Comparison of ENCODE assay signal across 19 cellular contexts in the genomic region with DNA sequence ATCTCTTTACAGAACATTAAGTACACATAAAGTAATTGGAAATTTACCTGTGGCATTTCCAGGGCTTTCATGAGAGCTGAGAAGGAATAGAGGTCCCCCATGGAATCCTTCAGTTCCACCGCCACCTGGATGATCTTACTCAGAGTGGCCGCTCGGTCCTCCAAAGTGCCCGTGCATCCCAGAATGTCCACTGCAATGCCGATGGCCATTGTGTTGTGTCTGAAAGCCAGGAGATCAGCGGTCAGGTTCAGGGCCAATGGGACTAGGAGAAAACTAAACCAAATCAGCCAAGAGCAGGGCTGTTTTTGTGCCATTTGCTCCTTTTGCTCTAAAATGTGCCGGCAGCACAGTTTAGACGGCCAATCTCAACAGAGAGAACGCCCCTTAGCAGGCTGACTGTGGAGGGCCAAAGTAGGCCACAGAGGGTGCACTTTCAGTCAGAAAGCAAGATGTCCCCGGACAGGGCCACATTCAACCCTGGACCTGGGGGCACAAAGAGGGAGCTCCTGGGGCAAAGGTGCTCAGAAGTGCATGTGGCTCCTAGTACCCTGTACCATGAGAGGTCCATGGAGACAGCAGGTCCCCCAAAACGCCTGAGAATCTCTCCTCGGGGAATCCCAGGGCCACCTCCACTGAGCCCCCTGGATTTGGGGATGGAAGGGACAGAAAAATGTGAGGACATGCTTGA.
"Had no signal": no experiment of that assay in that cellular context is flagged by ENCODE, and none has a peak within 500 bp of the region (broad histone marks: within the 10 kb centered on the region; RNA-seq: fewer than 3 reads in every experiment).

No MANE protein-coding gene starts in this region.

- H3K4me2 ChIP-seq: neural progenitor cell, smooth muscle cell had no signal

- H3K36me3 ChIP-seq: neural progenitor cell had no signal

- H3K9me3 Mint-ChIP-seq: activated naive CD4-positive, alpha-beta T cell treated with anti-CD3 and anti-CD28 coated beads for 36 hours; naive thymus-derived CD4-positive, alpha-beta T cell; neural progenitor cell; stimulated activated memory B cell treated with anti-CD40 and anti-IgM and Interleukin-4, amounts not matched to agents 10 μg/mL and 1 μg/mL and 100 μg/mL, for 72 hours; type B pancreatic cell had no signal

- H3K27ac Mint-ChIP-seq: activated naive CD4-positive, alpha-beta T cell treated with anti-CD3 and anti-CD28 coated beads for 36 hours; naive thymus-derived CD4-positive, alpha-beta T cell; neural progenitor cell; stimulated activated memory B cell treated with anti-CD40 and anti-IgM and Interleukin-4, amounts not matched to agents 10 μg/mL and 1 μg/mL and 100 μg/mL, for 72 hours had no signal

- H3K4me3 Mint-ChIP-seq: activated naive CD4-positive, alpha-beta T cell treated with anti-CD3 and anti-CD28 coated beads for 36 hours; naive thymus-derived CD4-positive, alpha-beta T cell; neural progenitor cell; stimulated activated memory B cell treated with anti-CD40 and anti-IgM and Interleukin-4, amounts not matched to agents 10 μg/mL and 1 μg/mL and 100 μg/mL, for 72 hours; type B pancreatic cell had no signal

- H3K36me3 Mint-ChIP-seq: naive thymus-derived CD4-positive, alpha-beta T cell had no signal

- H3K4me1 Mint-ChIP-seq: naive thymus-derived CD4-positive, alpha-beta T cell; stimulated activated memory B cell treated with anti-CD40 and anti-IgM and Interleukin-4, amounts not matched to agents 10 μg/mL and 1 μg/mL and 100 μg/mL, for 72 hours had no signal

- H3K9ac ChIP-seq: neural progenitor cell had no signal

- H3K9me3 ChIP-seq: sigmoid colon, vagina had no signal

- ATAC-seq: left colon; naive thymus-derived CD4-positive, alpha-beta T cell; stimulated activated memory B cell treated with anti-CD40 and anti-IgM and Interleukin-4, amounts not matched to agents 10 μg/mL and 1 μg/mL and 100 μg/mL, for 72 hours had no signal

- H3K4me3 ChIP-seq: neural progenitor cell, sigmoid colon, smooth muscle cell, vagina had no signal

- H2AFZ ChIP-seq: neural progenitor cell had no signal

- DNase-seq: activated naive CD4-positive, alpha-beta T cell treated with anti-CD3 and anti-CD28 coated beads for 36 hours; activated T-cell treated with anti-CD3 and anti-CD28 coated beads, Interleukin-2, amount 50 U/mL, for 48 hours; amygdala; cerebellar nuclear complex; hypothalamus; islet precursor cell; left colon; mesendoderm; naive thymus-derived CD4-positive, alpha-beta T cell; posterior cingulate gyrus; retina; sigmoid colon; stimulated activated CD4-positive, alpha-beta T cell treated with anti-CD3 and anti-CD28 coated beads, Interleukin-15, amount 100 ng/mL, for 24 hours; T-helper 9 cell had no signal

- H3K27me3 ChIP-seq: neural progenitor cell, sigmoid colon, vagina had no signal

- H3K27ac ChIP-seq: neural progenitor cell, sigmoid colon, vagina had no signal

- H3K27me3 Mint-ChIP-seq: naive thymus-derived CD4-positive, alpha-beta T cell; stimulated activated memory B cell treated with anti-CD40 and anti-IgM and Interleukin-4, amounts not matched to agents 10 μg/mL and 1 μg/mL and 100 μg/mL, for 72 hours; type B pancreatic cell had no signal
